Comparison of ENCODE assay signal across 25 cellular contexts in genomic region chr10:129935102-129935860, GRCh38. TPM values are rescaled to one million over a fixed set of nuclear protein-coding genes. Genes with fewer than 3 reads are reported as not detected.
"Had no signal": no experiment of that assay in that cellular context is flagged by ENCODE, and none has a peak within 500 bp of the region (broad histone marks: within the 10 kb centered on the region; RNA-seq: fewer than 3 reads in every experiment).

No MANE protein-coding gene starts in this region.

- H3K4me3 ChIP-seq: breast epithelium, esophagus muscularis mucosa, heart right ventricle, right lobe of liver, stomach, suprapubic skin, tibial artery had no signal

- H3K9me3 ChIP-seq: breast epithelium, esophagus muscularis mucosa, heart right ventricle, right lobe of liver, stomach, suprapubic skin, tibial artery had no signal

- ATAC-seq: foreskin keratinocyte; heart right ventricle; left lobe of liver; stimulated activated naive B cell treated with anti-CD40 and anti-IgM and Interleukin-4, amounts not matched to agents 10 μg/mL and 1 μg/mL and 100 μg/mL, for 72 hours had no signal

- H3K4me1 ChIP-seq: breast epithelium, foreskin keratinocyte, right lobe of liver, stomach, suprapubic skin, tibial artery had no signal

- H3K36me3 ChIP-seq: breast epithelium, esophagus muscularis mucosa, right lobe of liver, stomach, suprapubic skin, tibial artery had no signal

- H3K27me3 ChIP-seq: breast epithelium, foreskin keratinocyte, heart right ventricle, right lobe of liver, suprapubic skin, tibial artery had no signal

- H3K27ac ChIP-seq: breast epithelium, esophagus muscularis mucosa, foreskin keratinocyte, heart right ventricle, right lobe of liver, stomach, suprapubic skin, tibial artery, VCaP had no signal

- DNase-seq: activated CD4-positive, alpha-beta T cell treated with anti-CD3 and anti-CD28 coated beads for 4 hours; activated CD4-positive, alpha-beta T cell treated with anti-CD3 and anti-CD28 coated beads, Interleukin-2, amount 50 U/mL, for 48 hours; activated CD8-positive, alpha-beta memory T cell treated with anti-CD3 and anti-CD28 coated beads for 24 hours; activated gamma-delta T cell treated with Interleukin-2 at 50 U/mL for 16 hours; activated naive CD4-positive, alpha-beta T cell treated with anti-CD3 and anti-CD28 coated beads, Interleukin-2, amount 50 U/mL, for 16 hours; foreskin keratinocyte; heart right ventricle; mammary epithelial cell; naive B cell; occipital lobe; small intestine; stimulated activated CD4-positive, alpha-beta T cell treated with anti-CD3 and anti-CD28 coated beads, Interleukin-1b, Interleukin-23, amount 100 ng/mL, for 48 hours; stimulated activated naive B cell treated with anti-CD40 and anti-IgM and Interleukin-4, amounts not matched to agents 10 μg/mL and 1 μg/mL and 100 μg/mL, for 72 hours; stomach; SW 1271; T-helper 9 cell had no signal

RNA-seq across cellular contexts. Expression of gene EBF3, which starts 28.8 kb away (rescaled TPM):
- total RNA-seq: activated T-helper 1 cell treated with anti-CD3 and anti-CD28 coated beads, Interleukin-12 subunit alpha, Interleukin-12 subunit beta, Interleukin-2, Interleukin-4 antibody, amounts not matched to agents 30 ng/mL and 10 ng/mL and 1 ng/mL, durations not matched to agents 14 hours and 24 hours and 36 hours; kidney epithelial cell; left lobe of liver had no signal
